16 cellular contexts compared by ENCODE assay signal in the genomic region with DNA sequence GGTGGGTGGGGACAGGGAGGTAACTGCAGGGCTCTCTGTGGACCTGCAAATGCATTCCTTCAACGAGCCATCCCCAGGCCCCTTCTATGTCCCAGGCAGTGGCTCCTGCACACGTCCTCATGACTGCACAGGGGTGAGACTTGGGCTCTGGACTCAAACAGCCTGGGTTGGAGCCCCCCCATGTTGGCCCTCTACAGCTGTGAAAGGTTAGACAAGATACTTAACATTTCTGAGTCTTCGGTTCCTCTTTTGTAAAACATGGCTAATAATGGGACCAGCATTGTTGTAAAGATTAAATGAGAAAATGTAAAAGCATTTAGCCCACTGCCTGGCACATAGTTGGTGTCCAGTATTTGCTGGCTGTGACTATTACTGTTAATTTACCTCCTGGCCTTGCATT. TPM values are rescaled to one million over a fixed set of nuclear protein-coding genes. Genes with fewer than 3 reads are reported as not detected.
"Had no signal": no experiment of that assay in that cellular context is flagged by ENCODE, and none has a peak within 500 bp of the region (broad histone marks: within the 10 kb centered on the region; RNA-seq: fewer than 3 reads in every experiment).

No MANE protein-coding gene starts in this region.

- H3K27ac Mint-ChIP-seq: activated naive CD8-positive, alpha-beta T cell treated with anti-CD3 and anti-CD28 coated beads, Interleukin-2, amount 10 ng/mL, durations not matched to agents 7 days and 5 days; activated T-helper 1 cell treated with anti-CD3 and anti-CD28 coated beads, Interleukin-12 subunit alpha, Interleukin-12 subunit beta, Interleukin-2, Interleukin-4 antibody, amounts not matched to agents 30 ng/mL and 10 ng/mL and 1 ng/mL, durations not matched to agents 14 hours and 24 hours and 36 hours; naive thymus-derived CD8-positive, alpha-beta T cell had no signal

- H3K4me3 Mint-ChIP-seq: activated naive CD8-positive, alpha-beta T cell treated with anti-CD3 and anti-CD28 coated beads, Interleukin-2, amount 10 ng/mL, durations not matched to agents 7 days and 5 days; activated T-helper 1 cell treated with anti-CD3 and anti-CD28 coated beads, Interleukin-12 subunit alpha, Interleukin-12 subunit beta, Interleukin-2, Interleukin-4 antibody, amounts not matched to agents 30 ng/mL and 10 ng/mL and 1 ng/mL, durations not matched to agents 14 hours and 24 hours and 36 hours; naive thymus-derived CD8-positive, alpha-beta T cell had no signal

- H3K4me1 Mint-ChIP-seq: activated naive CD8-positive, alpha-beta T cell treated with anti-CD3 and anti-CD28 coated beads, Interleukin-2, amount 10 ng/mL, durations not matched to agents 7 days and 5 days; naive thymus-derived CD8-positive, alpha-beta T cell had no signal

- H3K27me3 Mint-ChIP-seq: activated naive CD8-positive, alpha-beta T cell treated with anti-CD3 and anti-CD28 coated beads, Interleukin-2, amount 10 ng/mL, durations not matched to agents 7 days and 5 days; naive thymus-derived CD8-positive, alpha-beta T cell had no signal

- H3K9me3 ChIP-seq: breast epithelium, heart right ventricle, left lung, neutrophil had no signal

- H3K9me3 Mint-ChIP-seq: activated naive CD8-positive, alpha-beta T cell treated with anti-CD3 and anti-CD28 coated beads, Interleukin-2, amount 10 ng/mL, durations not matched to agents 7 days and 5 days; activated T-helper 1 cell treated with anti-CD3 and anti-CD28 coated beads, Interleukin-12 subunit alpha, Interleukin-12 subunit beta, Interleukin-2, Interleukin-4 antibody, amounts not matched to agents 30 ng/mL and 10 ng/mL and 1 ng/mL, durations not matched to agents 14 hours and 24 hours and 36 hours; naive thymus-derived CD8-positive, alpha-beta T cell had no signal

- H3K27ac ChIP-seq: epithelial cell of prostate, left lung, neutrophil had no signal

- H3K27me3 ChIP-seq: breast epithelium, heart right ventricle, left lung, neutrophil had no signal

- H3K36me3 Mint-ChIP-seq: activated naive CD8-positive, alpha-beta T cell treated with anti-CD3 and anti-CD28 coated beads, Interleukin-2, amount 10 ng/mL, durations not matched to agents 7 days and 5 days; naive thymus-derived CD8-positive, alpha-beta T cell had no signal

- H3K36me3 ChIP-seq: breast epithelium, neutrophil had no signal

- ATAC-seq: left lung; naive thymus-derived CD8-positive, alpha-beta T cell had no signal

- DNase-seq: activated CD4-positive, alpha-beta T cell treated with anti-CD3 and anti-CD28 coated beads, Interleukin-2, amount 50 U/mL, for 1 hour; activated naive CD8-positive, alpha-beta T cell treated with anti-CD3 and anti-CD28 coated beads, Interleukin-2, amount 10 ng/mL, durations not matched to agents 7 days and 5 days; aorta; dermis blood vessel endothelial cell; heart right ventricle; left lung; naive thymus-derived CD8-positive, alpha-beta T cell; stimulated activated CD4-positive, alpha-beta T cell treated with anti-CD3 and anti-CD28 coated beads, Interleukin-15, amount 100 ng/mL, for 24 hours; stimulated activated CD4-positive, alpha-beta T cell treated with anti-CD3 and anti-CD28 coated beads, Interleukin-4, amount 100 ng/mL, for 1 hour; stimulated activated naive CD4-positive, alpha-beta T cell treated with Interleukin-2 at 50 U/mL for 16 hours; SW 1271; trophoblast cell had no signal

- H3K4me3 ChIP-seq: breast epithelium, heart right ventricle, left lung had no signal

RNA-seq across cellular contexts. Expression of gene CHST3, which starts 41.8 kb away (rescaled TPM):
- total RNA-seq: activated naive CD8-positive, alpha-beta T cell treated with anti-CD3 and anti-CD28 coated beads, Interleukin-2, amount 10 ng/mL, durations not matched to agents 7 days and 5 days; naive thymus-derived CD8-positive, alpha-beta T cell had no signal
